22 cellular contexts compared by ENCODE assay signal in genomic region chr9:77158772-77159513, GRCh38. TPM values are rescaled to one million over a fixed set of nuclear protein-coding genes. Genes with fewer than 3 reads are reported as not detected.
DNase-seq lines count a peak whose midpoint lies in the region; ATAC-seq and TF ChIP-seq lines count a peak whose summit lies in the region.
"Had no signal": no experiment of that assay in that cellular context is flagged by ENCODE, and none has a peak within 500 bp of the region (broad histone marks: within the 10 kb centered on the region; RNA-seq: fewer than 3 reads in every experiment).

No MANE protein-coding gene starts in this region.

- no peak overlapping the region for H2AFZ ChIP-seq in trophoblast cell (ENCODE audit: insufficient read depth, low read length, poor library complexity)

- no CpG with 5 or more reads among the region's 6 CpGs for WGBS in trophoblast cell (ENCODE audit: extremely low coverage, insufficient coverage, insufficient read length)

- DNase-seq in EH (ENCODE audit: low read depth): peak; percentile 61
- DNase-seq in epithelial cell of esophagus (ENCODE audit: low read depth): peak; percentile 96
- peak in 1 of 2 donors; percentile 20 for DNase-seq in trophoblast cell
- DNase-seq in right atrium auricular region (ENCODE audit: low spot score): no peak
- DNase-seq in cerebellum (ENCODE audit: low spot score): no peak
- DNase-seq in activated T-helper 2 cell treated with anti-CD3 and anti-CD28 coated beads, Interferon-gamma antibody, Interleukin-2, Interleukin-4, amounts not matched to agents 10 μg/mL and 5 μg/mL and 100 μg/mL, durations not matched to agents 14 hours and 24 hours and 36 hours (ENCODE audit: low spot score): no peak
- DNase-seq: activated CD4-positive, alpha-beta T cell treated with anti-CD3 and anti-CD28 coated beads for 1 hour; activated CD8-positive, alpha-beta memory T cell treated with anti-CD3 and anti-CD28 coated beads, Interleukin-2, amount 10 ng/mL, durations not matched to agents 7 days and 5 days; activated effector memory CD4-positive, alpha-beta T cell treated with Interleukin-2 at 50 U/mL for 16 hours; amygdala; MV-4-11; NCI-H69; OCI-M1; stimulated activated CD4-positive, alpha-beta T cell treated with anti-CD3 and anti-CD28 coated beads, Interleukin-4, amount 100 ng/mL, for 24 hours had no signal

- H2AK5ac ChIP-seq in trophoblast cell (ENCODE audit: low read length): no peak overlapping the region

- H2BK12ac ChIP-seq in trophoblast cell (ENCODE audit: low read length): no peak overlapping the region

- no peak overlapping the region for H3K23ac ChIP-seq in trophoblast cell (ENCODE audit: low read length)

- H3K27ac Mint-ChIP-seq in activated T-helper 2 cell treated with anti-CD3 and anti-CD28 coated beads, Interferon-gamma antibody, Interleukin-2, Interleukin-4, amounts not matched to agents 10 μg/mL and 5 μg/mL and 100 μg/mL, durations not matched to agents 14 hours and 24 hours and 36 hours: no peak overlapping the region
- H3K27ac Mint-ChIP-seq: activated CD8-positive, alpha-beta memory T cell treated with anti-CD3 and anti-CD28 coated beads, Interleukin-2, amount 10 ng/mL, durations not matched to agents 7 days and 5 days; B cell; dendritic cell treated with granulocyte-macrophage colony-stimulating factor and Interleukin-4, amounts not matched to agents 40 ng/mL and 50 ng/mL, for 4 days had no signal

- no peaks in the 10 kb centered on the region for H3K79me2 ChIP-seq in trophoblast cell (ENCODE audit: control insufficient read depth, insufficient read depth, low read length, poor library complexity)

- no peaks in the 10 kb centered on the region for H3K9me3 Mint-ChIP-seq in activated T-helper 2 cell treated with anti-CD3 and anti-CD28 coated beads, Interferon-gamma antibody, Interleukin-2, Interleukin-4, amounts not matched to agents 10 μg/mL and 5 μg/mL and 100 μg/mL, durations not matched to agents 14 hours and 24 hours and 36 hours
- H3K9me3 Mint-ChIP-seq: dendritic cell treated with granulocyte-macrophage colony-stimulating factor and Interleukin-4, amounts not matched to agents 40 ng/mL and 50 ng/mL, for 4 days had no signal

- H3K18ac ChIP-seq in trophoblast cell (ENCODE audit: low read length): no peak overlapping the region

- no peak overlapping the region for H3K4me3 Mint-ChIP-seq in activated T-helper 2 cell treated with anti-CD3 and anti-CD28 coated beads, Interferon-gamma antibody, Interleukin-2, Interleukin-4, amounts not matched to agents 10 μg/mL and 5 μg/mL and 100 μg/mL, durations not matched to agents 14 hours and 24 hours and 36 hours (ENCODE audit: low read depth)
- H3K4me3 Mint-ChIP-seq: activated CD8-positive, alpha-beta memory T cell treated with anti-CD3 and anti-CD28 coated beads, Interleukin-2, amount 10 ng/mL, durations not matched to agents 7 days and 5 days; B cell; dendritic cell treated with granulocyte-macrophage colony-stimulating factor and Interleukin-4, amounts not matched to agents 40 ng/mL and 50 ng/mL, for 4 days had no signal

- no peak overlapping the region for H4K12ac ChIP-seq in trophoblast cell (ENCODE audit: low read depth, low read length)

- no peaks in the 10 kb centered on the region for H3K79me1 ChIP-seq in trophoblast cell (ENCODE audit: low read length)

- peak overlapping the region; percentile 31 for H2BK5ac ChIP-seq in trophoblast cell (ENCODE audit: low read depth, low read length, poor library complexity)

- H4K8ac ChIP-seq in trophoblast cell (ENCODE audit: low read depth, low read length): peak overlapping the region; percentile 28

- H3K27ac ChIP-seq in trophoblast cell (ENCODE audit: low read depth, low read length): no peak overlapping the region
- peak overlapping the region in 1 of 2 donors; percentile 69 for H3K27ac ChIP-seq in right atrium auricular region
- H3K27ac ChIP-seq: neutrophil had no signal

- peaks cover 16% of the 10 kb centered on the region for H3K27me3 Mint-ChIP-seq in activated T-helper 2 cell treated with anti-CD3 and anti-CD28 coated beads, Interferon-gamma antibody, Interleukin-2, Interleukin-4, amounts not matched to agents 10 μg/mL and 5 μg/mL and 100 μg/mL, durations not matched to agents 14 hours and 24 hours and 36 hours (ENCODE audit: low read depth)
- H3K27me3 Mint-ChIP-seq: dendritic cell treated with granulocyte-macrophage colony-stimulating factor and Interleukin-4, amounts not matched to agents 40 ng/mL and 50 ng/mL, for 4 days had no signal

- ATAC-seq in SK-N-SH treated with all-trans-retinoic acid at 6 μM for 48 hours (peak; percentile 73), GM18867 (IDR thresholded peaks at IDR 0.05; ENCODE audit: unreplicated experiment) (no peak)
- ATAC-seq: activated CD8-positive, alpha-beta memory T cell treated with anti-CD3 and anti-CD28 coated beads, Interleukin-2, amount 10 ng/mL, durations not matched to agents 7 days and 5 days; esophagus mucosa; left lobe of liver had no signal

- TF ChIP-seq CTCF in epithelial cell of esophagus (IDR thresholded peaks at IDR 0.05; ENCODE audit: insufficient read depth, low read depth, low read length, missing control alignments) (no peak), right atrium auricular region (IDR thresholded peaks at IDR 0.05) (no peak)

- H2BK120ac ChIP-seq in trophoblast cell (ENCODE audit: insufficient read depth, low read length, poor library complexity): no peak overlapping the region

- no peaks in the 10 kb centered on the region for H3K36me3 Mint-ChIP-seq in activated T-helper 2 cell treated with anti-CD3 and anti-CD28 coated beads, Interferon-gamma antibody, Interleukin-2, Interleukin-4, amounts not matched to agents 10 μg/mL and 5 μg/mL and 100 μg/mL, durations not matched to agents 14 hours and 24 hours and 36 hours (ENCODE audit: low read depth)
- H3K36me3 Mint-ChIP-seq: activated CD8-positive, alpha-beta memory T cell treated with anti-CD3 and anti-CD28 coated beads, Interleukin-2, amount 10 ng/mL, durations not matched to agents 7 days and 5 days had no signal

- H3K27me3 ChIP-seq in trophoblast cell (ENCODE audit: insufficient read depth, low read length) (no peaks in the 10 kb centered on the region), right atrium auricular region (no peaks in the 10 kb centered on the region)

- no peak overlapping the region for H3K4ac ChIP-seq in trophoblast cell (ENCODE audit: low read depth, low read length)

- no peak overlapping the region for H4K91ac ChIP-seq in trophoblast cell (ENCODE audit: low read depth, low read length)

- no peak overlapping the region for H3K9ac ChIP-seq in trophoblast cell (ENCODE audit: low read length)

- H3K9me3 ChIP-seq in trophoblast cell (ENCODE audit: insufficient read depth, low read depth, low read length) (no peaks in the 10 kb centered on the region), right atrium auricular region (no peaks in the 10 kb centered on the region)
- H3K9me3 ChIP-seq: neutrophil had no signal

- H3K4me3 ChIP-seq in epithelial cell of esophagus (ENCODE audit: low read length) (no peak overlapping the region), trophoblast cell (ENCODE audit: low read depth, low read length) (no peak overlapping the region), right atrium auricular region (no peak overlapping the region)
- H3K4me3 ChIP-seq: skin epidermis had no signal

- no peak overlapping the region for H3K4me2 ChIP-seq in trophoblast cell (ENCODE audit: low read length)

- H3K4me1 ChIP-seq in trophoblast cell (ENCODE audit: control insufficient read depth in 1 of 2, insufficient read depth in 2 of 2, low read length in 2 of 2) (no peaks in the 10 kb centered on the region), right atrium auricular region (peaks cover 0 to 6% of the 10 kb centered on the region in 2 donors)

- H3K14ac ChIP-seq in trophoblast cell (ENCODE audit: low read length): no peak overlapping the region

- no peaks in the 10 kb centered on the region for H3K36me3 ChIP-seq in trophoblast cell (ENCODE audit: control insufficient read depth in 1 of 2, insufficient read depth in 2 of 2, low read length in 2 of 2)
- no peaks in the 10 kb centered on the region for H3K36me3 ChIP-seq in right atrium auricular region
- H3K36me3 ChIP-seq: neutrophil had no signal

- intact Hi-C loops in activated T-helper 2 cell treated with anti-CD3 and anti-CD28 coated beads, Interferon-gamma antibody, Interleukin-2, Interleukin-4, amounts not matched to agents 10 μg/mL and 5 μg/mL and 100 μg/mL, durations not matched to agents 14 hours and 24 hours and 36 hours (cut with micrococcal nuclease): no loop called here

- H3K4me1 Mint-ChIP-seq in activated T-helper 2 cell treated with anti-CD3 and anti-CD28 coated beads, Interferon-gamma antibody, Interleukin-2, Interleukin-4, amounts not matched to agents 10 μg/mL and 5 μg/mL and 100 μg/mL, durations not matched to agents 14 hours and 24 hours and 36 hours (ENCODE audit: low read depth): no peaks in the 10 kb centered on the region
- H3K4me1 Mint-ChIP-seq: activated CD8-positive, alpha-beta memory T cell treated with anti-CD3 and anti-CD28 coated beads, Interleukin-2, amount 10 ng/mL, durations not matched to agents 7 days and 5 days; B cell had no signal

TF ChIP-seq in SK-N-SH treated with all-trans-retinoic acid at 6 μM for 48 hours, 23 proteins besides CTCF, POLR2A, EP300 and RAD21:
- no peak for TF ChIP-seq PATZ1 (CRISPR knock-in tag; IDR thresholded peaks at IDR 0.05; ENCODE audit: borderline replicate concordance)
- TF ChIP-seq CSDC2 (CRISPR knock-in tag; IDR thresholded peaks at IDR 0.05): no peak
- peak; percentile 73 for TF ChIP-seq ISL1 (CRISPR knock-in tag; IDR thresholded peaks at IDR 0.05)

RNA-seq across cellular contexts. Expression of gene VPS13A, which starts 18.4 kb away (rescaled TPM):
- polyA plus RNA-seq in trophoblast cell (2013): 18.1 and 18.4 TPM in 2 replicates
- total RNA-seq in right atrium auricular region (10 to 100 TPM; 29.5 to 43.8 TPM), cerebellum (91.8 TPM)
- total RNA-seq in activated T-helper 2 cell treated with anti-CD3 and anti-CD28 coated beads, Interferon-gamma antibody, Interleukin-2, Interleukin-4, amounts not matched to agents 10 μg/mL and 5 μg/mL and 100 μg/mL, durations not matched to agents 14 hours and 24 hours and 36 hours: 43.8 and 46.9 TPM in 2 replicates

Comparison
In these comparisons a context has a peak if more than half of its experiments do, and no peak if none do; other contexts are left out.
1. DNase-seq: peak in EH (single experiment) and epithelial cell of esophagus (single experiment); none in right atrium auricular region (single experiment), cerebellum (single experiment) and activated T-helper 2 cell treated with anti-CD3 and anti-CD28 coated beads, Interferon-gamma antibody, Interleukin-2, Interleukin-4, amounts not matched to agents 10 μg/mL and 5 μg/mL and 100 μg/mL, durations not matched to agents 14 hours and 24 hours and 36 hours (single experiment).